In the genomic region with DNA sequence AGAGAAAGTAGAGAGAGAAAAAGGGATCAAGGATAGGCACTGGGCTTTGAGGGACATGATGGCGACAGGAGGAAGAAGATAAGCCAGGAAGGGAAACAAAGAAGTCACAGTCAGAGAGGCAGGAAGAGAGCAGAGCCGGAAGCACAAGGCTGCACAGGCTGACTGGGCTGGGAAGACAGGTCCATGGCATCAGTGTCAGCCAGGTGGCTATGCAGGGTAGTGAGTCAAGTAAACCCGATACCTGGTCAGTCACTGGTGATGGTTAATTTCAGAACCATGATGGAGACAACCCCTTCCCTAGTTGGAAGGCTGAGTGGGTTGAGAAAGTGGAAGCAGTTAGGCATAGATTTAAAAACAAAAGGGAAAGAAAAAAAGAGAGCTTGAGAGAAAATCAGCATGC, we compare ENCODE assay signal across 19 cellular contexts.
A peak's percentile ranks its signal among the peaks of the same experiment; 100 is the strongest.
DNase-seq lines count a peak whose midpoint lies in the region; ATAC-seq and TF ChIP-seq lines count a peak whose summit lies in the region.
"Had no signal": no experiment of that assay in that cellular context is flagged by ENCODE, and none has a peak within 500 bp of the region (broad histone marks: within the 10 kb centered on the region; RNA-seq: fewer than 3 reads in every experiment).

No MANE protein-coding gene starts in this region.

- H3K9me3 ChIP-seq in esophagus muscularis mucosa = no peaks in the 10 kb centered on the region
- H3K9me3 ChIP-seq: BLaER1 treated with 17β-estradiol and CSF1 and Interleukin-3, amounts not matched to agents 10 nM and 100 nM; Peyer's patch; SJSA1 had no signal

- no peak for TF ChIP-seq CTCF in esophagus muscularis mucosa (IDR thresholded peaks at IDR 0.05)

- ATAC-seq in GM18907 (IDR thresholded peaks at IDR 0.05; ENCODE audit: unreplicated experiment) = peak; percentile 48
- peak; percentile 55 for ATAC-seq in HG02642 (IDR thresholded peaks at IDR 0.05; ENCODE audit: poor library complexity, unreplicated experiment)
- ATAC-seq in HG03520 (IDR thresholded peaks at IDR 0.05; ENCODE audit: unreplicated experiment) = peak; percentile 58
- ATAC-seq: T-helper 17 cell had no signal

- TF ChIP-seq POLR2A in esophagus muscularis mucosa (IDR thresholded peaks at IDR 0.05; ENCODE audit: low read depth) = no peak

- no peak for TF ChIP-seq EP300 in esophagus muscularis mucosa (IDR thresholded peaks at IDR 0.05)

- no peak overlapping the region for H3K4me3 ChIP-seq in esophagus muscularis mucosa
- H3K4me3 ChIP-seq: BLaER1 treated with 17β-estradiol and CSF1 and Interleukin-3, amounts not matched to agents 10 nM and 100 nM; Peyer's patch; SJSA1 had no signal

- H3K4me1 ChIP-seq in esophagus muscularis mucosa = no peaks in the 10 kb centered on the region
- H3K4me1 ChIP-seq: BLaER1 treated with 17β-estradiol and CSF1 and Interleukin-3, amounts not matched to agents 10 nM and 100 nM; Peyer's patch; SJSA1 had no signal

- DNase-seq in esophagus muscularis mucosa (ENCODE audit: extremely low spot score) (peak; percentile 62), NCI-H2029 (lab: John Stamatoyannopoulos, UW) (no peak), cerebellar nuclear complex (lab: John Stamatoyannopoulos, UW) (no peak)
- no peak for DNase-seq in activated CD4-positive, CD25-positive, alpha-beta regulatory T cell treated with anti-CD3 and anti-CD28 coated beads, Interleukin-2, amount 50 U/mL, for 72 hours
- DNase-seq: DND-41, H9, IMR-90, NCI-H1417 treated with DMSO at 0.1 percent for 48 hours, NCI-H187 treated with DMSO at 0.1 percent for 48 hours, NCI-H446, NCI-H69, Peyer's patch, T-helper 17 cell had no signal

- no peak overlapping the region for H3K27ac ChIP-seq in esophagus muscularis mucosa (replicated peaks in 1 of 4)
- H3K27ac ChIP-seq: BLaER1 treated with 17β-estradiol and CSF1 and Interleukin-3, amounts not matched to agents 10 nM and 100 nM; HL-60; Peyer's patch; SJSA1 had no signal

- intact Hi-C loops in esophagus muscularis mucosa (cut with DNase I) = no loop called here

- H3K27me3 ChIP-seq in esophagus muscularis mucosa = no peaks in the 10 kb centered on the region
- H3K27me3 ChIP-seq: BLaER1 treated with 17β-estradiol and CSF1 and Interleukin-3, amounts not matched to agents 10 nM and 100 nM; Peyer's patch; SJSA1 had no signal

- WGBS in esophagus muscularis mucosa = 83% methylated on average over 3 of the region's 3 CpGs

- H3K36me3 ChIP-seq in esophagus muscularis mucosa = no peaks in the 10 kb centered on the region
- H3K36me3 ChIP-seq: BLaER1 treated with 17β-estradiol and CSF1 and Interleukin-3, amounts not matched to agents 10 nM and 100 nM; Peyer's patch; SJSA1 had no signal
